In genomic region chr7:159098424-159098786, GRCh38 we compare ENCODE assay signal across 16 cellular contexts. TPM values are rescaled to one million over a fixed set of nuclear protein-coding genes. Genes with fewer than 3 reads are reported as not detected.
A peak's percentile ranks its signal among the peaks of the same experiment; 100 is the strongest.
DNase-seq lines count a peak whose midpoint lies in the region; ATAC-seq and TF ChIP-seq lines count a peak whose summit lies in the region.
"Had no signal": no experiment of that assay in that cellular context is flagged by ENCODE, and none has a peak within 500 bp of the region (broad histone marks: within the 10 kb centered on the region; RNA-seq: fewer than 3 reads in every experiment).

No MANE protein-coding gene starts in this region.

- no peak overlapping the region for H3K4me3 ChIP-seq in Peyer's patch
- H3K4me3 ChIP-seq in colonic mucosa, result no peak overlapping the region
- H3K4me3 ChIP-seq in lower lobe of right lung, result no peak overlapping the region
- H3K4me3 ChIP-seq in thoracic aorta, result no peak overlapping the region

- H3K9ac ChIP-seq in colonic mucosa (ENCODE audit: low read depth in 2 of 2, low read length in 2 of 2), result peak overlapping the region; percentile 19 to 24

- H3K9me3 ChIP-seq in Peyer's patch (no peaks in the 10 kb centered on the region), colonic mucosa (no peaks in the 10 kb centered on the region), lower lobe of right lung (no peaks in the 10 kb centered on the region), thoracic aorta (no peaks in the 10 kb centered on the region)

- TF ChIP-seq CTCF in Peyer's patch (IDR thresholded peaks at IDR 0.05) (no peak), colonic mucosa (IDR thresholded peaks at IDR 0.05) (no peak), lower lobe of right lung (IDR thresholded peaks at IDR 0.05) (no peak), thoracic aorta (IDR thresholded peaks at IDR 0.05) (no peak), omental fat pad (IDR thresholded peaks at IDR 0.05) (no peak)

- H3K36me3 ChIP-seq in Peyer's patch (no peaks in the 10 kb centered on the region), colonic mucosa (no peaks in the 10 kb centered on the region), lower lobe of right lung (no peaks in the 10 kb centered on the region), thoracic aorta (no peaks in the 10 kb centered on the region)

- H3K27ac ChIP-seq in Peyer's patch, result peak overlapping the region in 2 of 4 donors; percentile 37 to 78
- no peak overlapping the region for H3K27ac ChIP-seq in colonic mucosa
- H3K27ac ChIP-seq in lower lobe of right lung, result peak overlapping the region; percentile 31
- peak overlapping the region; percentile 99 to 100 for H3K27ac ChIP-seq in thoracic aorta

- no peak for TF ChIP-seq POLR2A in Peyer's patch (IDR thresholded peaks at IDR 0.05)

- ATAC-seq in lower lobe of right lung (peak in 1 of 2 donors; percentile 21), thoracic aorta (ENCODE audit: insufficient number of reproducible peaks, low FRiP score, low read depth) (no peak), omental fat pad (ENCODE audit: low FRiP score) (no peak)

- intact Hi-C loops in colonic mucosa (cut with DNase I) (no loop called here), lower lobe of right lung (cut with DNase I) (no loop called here)

- no peaks in the 10 kb centered on the region for H3K27me3 ChIP-seq in Peyer's patch
- no peaks in the 10 kb centered on the region for H3K27me3 ChIP-seq in colonic mucosa
- H3K27me3 ChIP-seq in lower lobe of right lung (ENCODE audit: low read depth), result no peaks in the 10 kb centered on the region
- no peaks in the 10 kb centered on the region for H3K27me3 ChIP-seq in thoracic aorta (replicated peaks; ENCODE audit: insufficient read depth)

- peak in 2 of 3 donors; percentile 26 to 32 for DNase-seq in Peyer's patch
- no peak for DNase-seq in colonic mucosa
- DNase-seq in lower lobe of right lung, result no peak
- DNase-seq in thoracic aorta (ENCODE audit: low spot score), result no peak
- DNase-seq in NCI-H2227 treated with DMSO at 0.1 percent for 48 hours (lab: John Stamatoyannopoulos, UW), result no peak
- DNase-seq in GOT3 (lab: John Stamatoyannopoulos, UW), result no peak
- DNase-seq in omental fat pad (ENCODE audit: low spot score), result no peak
- DNase-seq: activated CD4-positive, alpha-beta T cell treated with anti-CD3 and anti-CD28 coated beads, Interleukin-2, amount 10 ng/mL, durations not matched to agents 7 days and 5 days; activated naive CD4-positive, alpha-beta T cell treated with Interleukin-2 at 50 U/mL for 16 hours; COR-L47; KBM-7; mesendoderm; NCI-H187 treated with DMSO at 0.1 percent for 48 hours; NCI-H510A; SW 1271 had no signal

- peaks cover 0 to 10% (median 0%) of the 10 kb centered on the region in 4 donors for H3K4me1 ChIP-seq in Peyer's patch
- H3K4me1 ChIP-seq in colonic mucosa, result no peaks in the 10 kb centered on the region
- peaks cover 16% of the 10 kb centered on the region for H3K4me1 ChIP-seq in lower lobe of right lung
- H3K4me1 ChIP-seq in thoracic aorta (ENCODE audit: control insufficient read depth in 1 of 2, low read depth in 2 of 2), result peaks cover 44 to 77% of the 10 kb centered on the region in 2 donors

RNA-seq across cellular contexts. Expression of gene VIPR2, which starts 46.3 kb away (rescaled TPM):
- total RNA-seq in Peyer's patch, result 1 to 10 TPM in 3 of 4 donors, under 1 TPM in 1; 0.53 to 2.5 (median 1.8) TPM
- 1 to 10 TPM in 1 of 2 donors, under 1 TPM in 1; 0.37 to 1.3 TPM for total RNA-seq in colonic mucosa
- 0.80 TPM for total RNA-seq in lower lobe of right lung
- 10 to 100 TPM; 18.3 to 29.5 TPM for total RNA-seq in thoracic aorta
- total RNA-seq in omental fat pad, result 10 to 100 TPM in 3 of 4 donors, 1 to 10 TPM in 1; 3.6 to 71.0 (median 24.6) TPM
- total RNA-seq: activated CD4-positive, alpha-beta T cell treated with anti-CD3 and anti-CD28 coated beads, Interleukin-2, amount 10 ng/mL, durations not matched to agents 7 days and 5 days; pulmonary artery endothelial cell had no signal

Comparison
In these comparisons a context has a peak if more than half of its experiments do, and no peak if none do; other contexts are left out.
1. DNase-seq: peak in Peyer's patch (2 of 3); none in colonic mucosa (single experiment), lower lobe of right lung (single experiment), thoracic aorta (single experiment), NCI-H2227 treated with DMSO at 0.1 percent for 48 hours (single experiment), GOT3 (single experiment) and omental fat pad (single experiment).